In the genomic region with DNA sequence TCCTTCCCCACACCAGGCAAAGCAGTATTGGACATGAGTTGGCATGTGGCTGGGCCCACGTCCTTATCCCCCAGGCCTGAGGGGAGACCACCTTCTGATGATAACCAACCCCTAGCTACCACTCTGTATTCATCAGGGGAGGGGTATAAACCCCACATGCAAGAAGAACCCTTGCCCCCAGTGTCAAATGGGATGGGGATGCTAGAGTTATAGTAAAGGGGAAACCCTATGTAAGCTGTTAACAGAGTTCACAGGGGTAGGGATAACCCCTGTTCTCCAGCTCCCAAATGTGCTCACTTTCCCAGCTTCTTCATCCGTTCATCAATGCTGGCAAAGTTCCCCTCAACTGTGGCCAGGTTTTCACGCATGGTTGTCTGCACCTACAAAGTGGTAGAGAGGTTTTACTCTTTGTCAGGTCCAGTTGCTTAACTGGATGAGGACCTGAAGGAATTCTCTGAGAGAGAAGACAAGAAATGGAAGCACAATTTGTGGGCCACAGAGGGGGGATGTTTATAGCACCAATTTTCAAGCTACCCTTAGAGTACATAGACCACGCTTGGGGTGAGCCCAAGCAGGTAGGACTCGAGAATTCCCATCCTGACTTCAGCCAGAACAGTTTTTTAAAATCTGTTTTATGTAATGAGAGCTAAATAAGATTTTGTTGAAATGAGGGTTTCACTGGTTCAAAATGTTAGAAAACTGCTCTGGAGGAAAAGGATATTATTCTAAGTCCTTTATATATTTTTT, we compare ENCODE assay signal across 1 cellular context.
TF ChIP-seq lines count a peak whose summit lies in the region.

No MANE protein-coding gene starts in this region.

TF ChIP-seq in SK-N-SH treated with all-trans-retinoic acid at 6 μM for 48 hours, 23 proteins besides CTCF, POLR2A, EP300 and RAD21 (continued from another document):
- TF ChIP-seq CSRNP3 (CRISPR knock-in tag; IDR thresholded peaks at IDR 0.05) (no peak), TOX (CRISPR knock-in tag; IDR thresholded peaks at IDR 0.05; ENCODE audit: borderline replicate concordance) (no peak)
